18 cellular contexts compared by ENCODE assay signal in the genomic region with DNA sequence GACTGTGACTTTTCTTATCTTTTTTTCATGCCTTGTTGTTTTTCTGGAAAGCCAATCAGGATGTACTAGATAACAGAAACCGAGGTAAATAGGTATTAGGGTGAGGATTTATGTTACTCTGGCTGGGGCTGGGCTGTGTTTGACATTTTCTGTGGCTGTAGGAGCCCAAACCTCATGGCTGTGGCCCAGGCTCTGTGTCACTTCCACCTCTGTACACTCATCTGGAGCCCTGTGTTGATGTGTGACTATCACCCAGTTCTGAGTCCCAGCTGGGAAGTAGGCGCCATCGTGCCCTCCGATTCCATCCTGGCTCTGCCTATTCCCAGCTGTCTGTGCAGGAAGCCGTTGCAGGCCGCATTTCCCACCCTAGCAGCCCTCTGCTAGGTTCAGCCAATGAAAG. TPM values are rescaled to one million over a fixed set of nuclear protein-coding genes. Genes with fewer than 3 reads are reported as not detected.
DNase-seq lines count a peak whose midpoint lies in the region; ATAC-seq and TF ChIP-seq lines count a peak whose summit lies in the region.
"Had no signal": no experiment of that assay in that cellular context is flagged by ENCODE, and none has a peak within 500 bp of the region (broad histone marks: within the 10 kb centered on the region; RNA-seq: fewer than 3 reads in every experiment).

No MANE protein-coding gene starts in this region.

- H3K4me3 ChIP-seq in PC-3 (ENCODE audit: low read length): no peak overlapping the region
- H3K4me3 ChIP-seq in endodermal cell (ENCODE audit: low read length): no peak overlapping the region
- no peak overlapping the region for H3K4me3 ChIP-seq in mucosa of descending colon

- ATAC-seq in activated naive CD4-positive, alpha-beta T cell treated with anti-CD3 and anti-CD28 coated beads, Interleukin-2, amount 50 U/mL, for 72 hours: peak; percentile 41 to 60
- peak; percentile 60 for ATAC-seq in PC-3
- ATAC-seq in stimulated activated naive CD8-positive, alpha-beta T cell treated with anti-CD3 and anti-CD28 coated beads, Interleukin-15, amount 100 ng/mL, for 72 hours: peak; percentile 57
- no peak for ATAC-seq in mucosa of descending colon

- POLR2A ChIA-PET in PC-3 (lab: Charles Lee; ENCODE audit: unreplicated experiment): no interaction called here

- H3K9me3 ChIP-seq in PC-3 (ENCODE audit: low read length) (no peaks in the 10 kb centered on the region), endodermal cell (ENCODE audit: control insufficient read depth, low read length) (no peaks in the 10 kb centered on the region), mucosa of descending colon (no peaks in the 10 kb centered on the region)

- H4K20me1 ChIP-seq in PC-3 (ENCODE audit: low read length): no peaks in the 10 kb centered on the region

- H3K9ac ChIP-seq in PC-3 (ENCODE audit: low read length) (no peak overlapping the region), endodermal cell (ENCODE audit: extremely low read depth, low read length, poor library complexity, severe bottlenecking) (no peak overlapping the region)

- H3K36me3 ChIP-seq in PC-3 (ENCODE audit: low read depth, low read length) (no peaks in the 10 kb centered on the region), endodermal cell (ENCODE audit: control insufficient read depth, insufficient read depth, low read length) (no peaks in the 10 kb centered on the region), mucosa of descending colon (ENCODE audit: low read depth) (no peaks in the 10 kb centered on the region)

- H3K27me3 ChIP-seq in PC-3 (ENCODE audit: low read length) (no peaks in the 10 kb centered on the region), endodermal cell (ENCODE audit: control insufficient read depth, insufficient read depth, low read length, poor library complexity, severe bottlenecking) (peaks cover 19% of the 10 kb centered on the region)

- no peak overlapping the region for H3K4me3 Mint-ChIP-seq in activated naive CD4-positive, alpha-beta T cell treated with anti-CD3 and anti-CD28 coated beads, Interleukin-2, amount 10 ng/mL, durations not matched to agents 7 days and 5 days
- no peak overlapping the region for H3K4me3 Mint-ChIP-seq in endodermal cell
- H3K4me3 Mint-ChIP-seq in stimulated activated naive CD8-positive, alpha-beta T cell treated with anti-CD3 and anti-CD28 coated beads, Interleukin-15, amount 100 ng/mL, for 72 hours: no peak overlapping the region

- no peaks in the 10 kb centered on the region for H3K9me2 ChIP-seq in PC-3 (replicated peaks; ENCODE audit: low read length)

- intact Hi-C loops in PC-3 (cut with micrococcal nuclease) (no loop called here), mucosa of descending colon (cut with DNase I, micrococcal nuclease) (no loop called here)

- DNase-seq in activated naive CD4-positive, alpha-beta T cell treated with anti-CD3 and anti-CD28 coated beads, Interleukin-2, amount 50 U/mL, for 72 hours (ENCODE audit: low spot score in 2 of 2): no peak
- DNase-seq in activated naive CD4-positive, alpha-beta T cell treated with anti-CD3 and anti-CD28 coated beads, Interleukin-2, amount 10 ng/mL, durations not matched to agents 7 days and 5 days: no peak
- DNase-seq in PC-3: peak; percentile 3
- no peak for DNase-seq in endodermal cell
- DNase-seq in stimulated activated naive CD8-positive, alpha-beta T cell treated with anti-CD3 and anti-CD28 coated beads, Interleukin-15, amount 100 ng/mL, for 72 hours: no peak
- no peak for DNase-seq in mucosa of descending colon
- DNase-seq in D341Med (ENCODE audit: low spot score): no peak
- DNase-seq in NCI-H510A (lab: John Stamatoyannopoulos, UW): no peak
- DNase-seq: DND-41, KG1, NCI-H1092 treated with DMSO at 0.1 percent for 48 hours, NCI-H2081, NCI-H2171 treated with DMSO at 0.1 percent for 48 hours, NCI-H446, Right ventricle myocardium superior had no signal

- no peak overlapping the region for H3K27ac Mint-ChIP-seq in activated naive CD4-positive, alpha-beta T cell treated with anti-CD3 and anti-CD28 coated beads, Interleukin-2, amount 50 U/mL, for 72 hours
- H3K27ac Mint-ChIP-seq in activated naive CD4-positive, alpha-beta T cell treated with anti-CD3 and anti-CD28 coated beads, Interleukin-2, amount 10 ng/mL, durations not matched to agents 7 days and 5 days: no peak overlapping the region
- peak overlapping the region; percentile 30 for H3K27ac Mint-ChIP-seq in endodermal cell
- no peak overlapping the region for H3K27ac Mint-ChIP-seq in stimulated activated naive CD8-positive, alpha-beta T cell treated with anti-CD3 and anti-CD28 coated beads, Interleukin-15, amount 100 ng/mL, for 72 hours

- H3K36me3 Mint-ChIP-seq in activated naive CD4-positive, alpha-beta T cell treated with anti-CD3 and anti-CD28 coated beads, Interleukin-2, amount 50 U/mL, for 72 hours: no peaks in the 10 kb centered on the region
- H3K36me3 Mint-ChIP-seq in activated naive CD4-positive, alpha-beta T cell treated with anti-CD3 and anti-CD28 coated beads, Interleukin-2, amount 10 ng/mL, durations not matched to agents 7 days and 5 days: no peaks in the 10 kb centered on the region
- no peaks in the 10 kb centered on the region for H3K36me3 Mint-ChIP-seq in endodermal cell (ENCODE audit: low read depth)

- H3K4me1 ChIP-seq in PC-3 (ENCODE audit: insufficient read depth, low read length) (no peaks in the 10 kb centered on the region), endodermal cell (ENCODE audit: control insufficient read depth, insufficient read depth, low read length) (peaks cover 5% of the 10 kb centered on the region), mucosa of descending colon (ENCODE audit: low read depth) (peaks cover 6% of the 10 kb centered on the region)

- H3K9me3 Mint-ChIP-seq in activated naive CD4-positive, alpha-beta T cell treated with anti-CD3 and anti-CD28 coated beads, Interleukin-2, amount 50 U/mL, for 72 hours: no peaks in the 10 kb centered on the region
- H3K9me3 Mint-ChIP-seq in activated naive CD4-positive, alpha-beta T cell treated with anti-CD3 and anti-CD28 coated beads, Interleukin-2, amount 10 ng/mL, durations not matched to agents 7 days and 5 days: no peaks in the 10 kb centered on the region
- no peaks in the 10 kb centered on the region for H3K9me3 Mint-ChIP-seq in endodermal cell
- no peaks in the 10 kb centered on the region for H3K9me3 Mint-ChIP-seq in stimulated activated naive CD8-positive, alpha-beta T cell treated with anti-CD3 and anti-CD28 coated beads, Interleukin-15, amount 100 ng/mL, for 72 hours

- no peaks in the 10 kb centered on the region for H3K79me2 ChIP-seq in PC-3 (ENCODE audit: low read length)

- no peaks in the 10 kb centered on the region for H3F3A ChIP-seq in PC-3 (ENCODE audit: low read length, unreplicated experiment)

- CTCF ChIA-PET in activated naive CD4-positive, alpha-beta T cell treated with anti-CD3 and anti-CD28 coated beads, Interleukin-2, amount 10 ng/mL, durations not matched to agents 7 days and 5 days (lab: Charles Lee): no interaction called here
- CTCF ChIA-PET in PC-3 (lab: Charles Lee): no interaction called here

- H3K27me3 Mint-ChIP-seq in activated naive CD4-positive, alpha-beta T cell treated with anti-CD3 and anti-CD28 coated beads, Interleukin-2, amount 10 ng/mL, durations not matched to agents 7 days and 5 days: peaks cover 51% of the 10 kb centered on the region
- peaks cover 19% of the 10 kb centered on the region for H3K27me3 Mint-ChIP-seq in endodermal cell (ENCODE audit: insufficient read depth)
- H3K27me3 Mint-ChIP-seq in stimulated activated naive CD8-positive, alpha-beta T cell treated with anti-CD3 and anti-CD28 coated beads, Interleukin-15, amount 100 ng/mL, for 72 hours: peaks cover 42% of the 10 kb centered on the region

- 67% methylated on average over 3 to 6 of the region's 6 CpGs for WGBS in endodermal cell (ENCODE audit: insufficient coverage in 1 of 2, insufficient read length in 1 of 2), 2 experiments

- H3K27ac ChIP-seq in PC-3 (ENCODE audit: low read length) (no peak overlapping the region), endodermal cell (ENCODE audit: low read depth, low read length) (no peak overlapping the region)
- H3K27ac ChIP-seq: C4-2B had no signal

- no peak overlapping the region for H3K4me2 ChIP-seq in PC-3 (ENCODE audit: low read length)

- H2AFZ ChIP-seq in PC-3 (ENCODE audit: low read length): no peak overlapping the region

- no peak for TF ChIP-seq CTCF in PC-3 (conservative IDR thresholded peaks at IDR 0.05; ENCODE audit: low read depth, low read length)
- no peak for TF ChIP-seq CTCF in endodermal cell (conservative IDR thresholded peaks at IDR 0.05)
- no peak for TF ChIP-seq CTCF in mucosa of descending colon (IDR thresholded peaks at IDR 0.05)

- no peaks in the 10 kb centered on the region for H3K4me1 Mint-ChIP-seq in activated naive CD4-positive, alpha-beta T cell treated with anti-CD3 and anti-CD28 coated beads, Interleukin-2, amount 10 ng/mL, durations not matched to agents 7 days and 5 days
- H3K4me1 Mint-ChIP-seq in endodermal cell: peaks cover 3% of the 10 kb centered on the region
- H3K4me1 Mint-ChIP-seq in stimulated activated naive CD8-positive, alpha-beta T cell treated with anti-CD3 and anti-CD28 coated beads, Interleukin-15, amount 100 ng/mL, for 72 hours: peaks cover 8% of the 10 kb centered on the region

- no TSS peak for BruUV-seq in PC-3 (replicated peaks; lab: Mats Ljungman, UMichigan)

RNA-seq across cellular contexts. Expression of a gene that starts 1.6 kb away (rescaled TPM):
- total RNA-seq in activated naive CD4-positive, alpha-beta T cell treated with anti-CD3 and anti-CD28 coated beads, Interleukin-2, amount 50 U/mL, for 72 hours: under 1 TPM; 0.16 to 0.32 TPM
- total RNA-seq in PC-3 (2014; rRNA removed) (0.84 and 0.92 TPM in 2 replicates), endodermal cell (1 to 10 TPM; 3.0 to 3.4 TPM), mucosa of descending colon (1 to 10 TPM in 2 of 3 donors, under 1 TPM in 1; 0.26 to 3.2 (median 1.1) TPM)
- 1.8 TPM for polyA plus RNA-seq in endodermal cell (2013, experiment 1 of 2)
- polyA plus RNA-seq in endodermal cell (2013, experiment 2 of 2): 2.3 TPM

RNA-seq across cellular contexts. Expression of a gene that starts 39.3 kb away (rescaled TPM):
- total RNA-seq in activated naive CD4-positive, alpha-beta T cell treated with anti-CD3 and anti-CD28 coated beads, Interleukin-2, amount 50 U/mL, for 72 hours: 1 to 10 TPM; 5.1 to 8.4 TPM
- total RNA-seq in PC-3 (2014; rRNA removed): 36.4 and 44.6 TPM in 2 replicates
- total RNA-seq in endodermal cell: 10 to 100 TPM; 32.8 to 45.8 TPM
- polyA plus RNA-seq in endodermal cell (2013, experiment 1 of 2): 63.0 TPM
- 64.5 TPM for polyA plus RNA-seq in endodermal cell (2013, experiment 2 of 2)
- total RNA-seq in mucosa of descending colon: 100 to 1,000 TPM in 1 of 3 donors, 10 to 100 TPM in 2; 66.2 to 102 (median 66.2) TPM

RNA-seq across cellular contexts. Expression of a gene that starts 40.8 kb away (rescaled TPM):
- under 1 TPM; 0.14 to 0.21 TPM for total RNA-seq in activated naive CD4-positive, alpha-beta T cell treated with anti-CD3 and anti-CD28 coated beads, Interleukin-2, amount 50 U/mL, for 72 hours
- total RNA-seq in PC-3 (2014; rRNA removed) (0.52 and 1.2 TPM in 2 replicates), endodermal cell (under 1 TPM; 0.55 to 0.57 TPM), mucosa of descending colon (1 to 10 TPM in 1 of 3 donors, under 1 TPM in 2; 0.14 to 1.0 (median 0.22) TPM)
- 4.1 TPM for polyA plus RNA-seq in endodermal cell (2013, experiment 1 of 2)
- 4.8 TPM for polyA plus RNA-seq in endodermal cell (2013, experiment 2 of 2)
- total RNA-seq: A673, H4 had no signal
